10 cellular contexts compared by ENCODE assay signal in genomic region chr10:124532106-124532641, GRCh38.
DNase-seq lines count a peak whose midpoint lies in the region; ATAC-seq and TF ChIP-seq lines count a peak whose summit lies in the region.
"Had no signal": no experiment of that assay in that cellular context is flagged by ENCODE, and none has a peak within 500 bp of the region (broad histone marks: within the 10 kb centered on the region; RNA-seq: fewer than 3 reads in every experiment).

No MANE protein-coding gene starts in this region.

- H3K27ac Mint-ChIP-seq in glutamatergic neuron (ENCODE audit: unreplicated experiment) = no peak overlapping the region

- in situ Hi-C loops in ACHN (cut with HindIII; ENCODE audit: low pct_ligation_motif_present, low pct_unique_long_range_greater_than_20kb, low sequenced_read_pairs) (no loop called here), Panc1 (cut with HindIII; ENCODE audit: low pct_unique_long_range_greater_than_20kb, low sequenced_read_pairs) (no loop called here)

- DNase-seq in ACHN (peak; percentile 23), Panc1 (ENCODE audit: low read depth, low spot score) (no peak), glutamatergic neuron (peak; percentile 42), NCI-H1105 treated with DMSO at 0.1 percent for 48 hours (lab: John Stamatoyannopoulos, UW) (no peak), GOT3 (lab: John Stamatoyannopoulos, UW) (no peak), tibial artery (no peak)
- DNase-seq: amniotic stem cell had no signal

- intact Hi-C loops in Panc1 (cut with micrococcal nuclease; ENCODE audit: unreplicated experiment) = loop anchor here (10.0 kb wide), 1 partner anchor 293 kb away; no protein-coding TSS in a partner anchor
- intact Hi-C loops in tibial artery (cut with DNase I; ENCODE audit: low total_unique reads) = loop anchor here (10.0 kb wide), 1 partner anchor 293 kb away; no protein-coding TSS in a partner anchor

- peak; percentile 39; the same call in 1 of the 2 replicates for ATAC-seq in Panc1
- no peak for ATAC-seq in GM18505 (IDR thresholded peaks at IDR 0.05; ENCODE audit: unreplicated experiment)

- peaks cover 3% of the 10 kb centered on the region for H3K27me3 Mint-ChIP-seq in glutamatergic neuron (ENCODE audit: unreplicated experiment)

- no peak for TF ChIP-seq POLR2A in GM18505 (IDR thresholded peaks at IDR 0.05; ENCODE audit: borderline replicate concordance, extremely low read depth, insufficient read depth, insufficient read length)

- CTCF ChIA-PET in Panc1 (lab: Charles Lee) = interaction anchor here (0.6 to 1.2 kb wide), 4 partner anchors 9 to 240 kb away, joined by 3 to 8 read pairs (median 4); no protein-coding TSS in a partner anchor

- no peak overlapping the region for H3K4me3 Mint-ChIP-seq in glutamatergic neuron (ENCODE audit: unreplicated experiment)

- no peaks in the 10 kb centered on the region for H3K36me3 ChIP-seq in Panc1 (ENCODE audit: control insufficient read depth, insufficient read depth, low read length)
- no peaks in the 10 kb centered on the region for H3K36me3 ChIP-seq in tibial artery

- POLR2A ChIA-PET in Panc1 (lab: Charles Lee) = no interaction called here

- H3K27ac ChIP-seq in Panc1 (ENCODE audit: low read length) (no peak overlapping the region), tibial artery (no peak overlapping the region)
- H3K27ac ChIP-seq: skin epidermis had no signal

- peak; percentile 50 for TF ChIP-seq CTCF in GM12875 (IDR thresholded peaks at IDR 0.05; ENCODE audit: borderline replicate concordance, insufficient read depth, low read depth, low read length)
- TF ChIP-seq CTCF in Panc1 (IDR thresholded peaks at IDR 0.05) = peak; percentile 83
- TF ChIP-seq CTCF in glutamatergic neuron (IDR thresholded peaks at IDR 0.05; ENCODE audit: partially characterized antibody, unreplicated experiment) = peak; percentile 26
- no peak for TF ChIP-seq CTCF in tibial artery (IDR thresholded peaks at IDR 0.05)

- H3K27me3 ChIP-seq in Panc1 (ENCODE audit: control insufficient read depth, insufficient read depth, low read length) (no peaks in the 10 kb centered on the region), tibial artery (no peaks in the 10 kb centered on the region)

- H3K4me1 ChIP-seq in Panc1 (ENCODE audit: control insufficient read depth, insufficient read depth, low read length) = no peaks in the 10 kb centered on the region
- H3K4me1 ChIP-seq in tibial artery = peaks cover 0 to 7% (median 3%) of the 10 kb centered on the region in 4 donors

- peaks cover 2% of the 10 kb centered on the region for H3K4me1 Mint-ChIP-seq in glutamatergic neuron (ENCODE audit: low read depth, unreplicated experiment)

- H3K9me3 ChIP-seq in Panc1 (ENCODE audit: control insufficient read depth, insufficient read depth, low read depth, low read length) (no peaks in the 10 kb centered on the region), tibial artery (no peaks in the 10 kb centered on the region)

- no TSS peak for BruUV-seq in Panc1 (replicated peaks; lab: Mats Ljungman, UMichigan)

- no peak overlapping the region for H3K4me3 ChIP-seq in GM12875 (ENCODE audit: low read depth, low read length)
- no peak overlapping the region for H3K4me3 ChIP-seq in Panc1 (ENCODE audit: low read depth in 2 of 2, low read length in 2 of 2)
- no peak overlapping the region for H3K4me3 ChIP-seq in tibial artery
- H3K4me3 ChIP-seq: skin epidermis had no signal

- H3K9me3 Mint-ChIP-seq in glutamatergic neuron (ENCODE audit: unreplicated experiment) = peaks cover 2% of the 10 kb centered on the region

- H3K36me3 Mint-ChIP-seq in glutamatergic neuron (ENCODE audit: unreplicated experiment) = no peaks in the 10 kb centered on the region

Comparison
In these comparisons a context has a peak if more than half of its experiments do, and no peak if none do; other contexts are left out.
1. DNase-seq: peak in ACHN (single experiment) and glutamatergic neuron (single experiment); none in Panc1 (single experiment), NCI-H1105 treated with DMSO at 0.1 percent for 48 hours (single experiment), GOT3 (single experiment) and tibial artery (0 of 2).
2. CTCF ChIP-seq: peak in GM12875 (single experiment), Panc1 (single experiment) and glutamatergic neuron (single experiment); none in tibial artery (0 of 2).